8 cellular contexts compared by ENCODE assay signal in the genomic region with DNA sequence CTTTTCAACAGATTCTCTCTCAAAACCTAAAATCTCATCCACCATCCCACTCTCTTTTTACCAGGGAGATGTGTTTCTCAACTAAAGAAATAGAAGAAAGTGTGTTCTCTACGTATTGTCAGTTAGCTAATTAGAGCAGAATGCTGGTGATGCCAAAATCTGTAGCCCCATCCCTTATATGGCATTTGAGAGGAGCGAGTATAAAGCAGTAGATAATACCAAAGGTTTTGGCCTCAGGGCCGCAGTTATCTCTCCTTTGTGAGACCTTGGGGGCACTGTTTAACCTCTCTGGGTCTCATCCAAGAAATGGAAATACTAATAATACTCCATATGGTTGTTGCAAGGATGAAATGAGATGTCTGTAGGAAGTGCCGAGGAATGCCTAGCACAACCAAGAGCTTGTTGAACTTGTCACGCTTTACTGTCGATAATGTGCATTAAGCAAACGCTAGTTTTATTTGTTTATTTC. TPM values are rescaled to one million over a fixed set of nuclear protein-coding genes. Genes with fewer than 3 reads are reported as not detected.
DNase-seq lines count a peak whose midpoint lies in the region; ATAC-seq and TF ChIP-seq lines count a peak whose summit lies in the region.

No MANE protein-coding gene starts in this region.

- no peak for TF ChIP-seq POLR2A in heart left ventricle (IDR thresholded peaks at IDR 0.05)

- no peaks in the 10 kb centered on the region for H3K27me3 ChIP-seq in heart left ventricle

- H3K36me3 ChIP-seq in heart left ventricle, result peaks cover 0 to 27% (median 24%) of the 10 kb centered on the region in 9 donors

- CTCF ChIA-PET in WTC11 (lab: Charles Lee), result interaction anchor here (1.7 to 2.2 kb wide), 2 partner anchors 11 to 16 kb away, joined by 6 to 11 read pairs; no protein-coding TSS in a partner anchor

- H3K9me3 Mint-ChIP-seq in T-helper 1 cell treated with Interleukin-12 subunit alpha and Interleukin-12 subunit beta and Interleukin-4 antibody, amounts not matched to agents 30 μg/mL and 1 μg/mL, for 36 hours, result peaks cover 7% of the 10 kb centered on the region
- H3K9me3 Mint-ChIP-seq in WTC11, result peaks cover 14% of the 10 kb centered on the region

- peaks cover 19% of the 10 kb centered on the region for H3K36me3 Mint-ChIP-seq in T-helper 1 cell treated with Interleukin-12 subunit alpha and Interleukin-12 subunit beta and Interleukin-4 antibody, amounts not matched to agents 30 μg/mL and 1 μg/mL, for 36 hours (ENCODE audit: low read depth)
- H3K36me3 Mint-ChIP-seq in WTC11, result peaks cover 19% of the 10 kb centered on the region

- intact Hi-C loops in heart left ventricle (cut with DNase I), result loop anchor here in 6 of 10 donors (2.0 to 10.0 kb wide), 7 partner anchors 104 to 637 kb away; a partner anchor contains a TSS

- TF ChIP-seq CTCF in WTC11 (IDR thresholded peaks at IDR 0.05), result no peak
- no peak for TF ChIP-seq CTCF in heart left ventricle (IDR thresholded peaks at IDR 0.05)

- H3K27ac ChIP-seq in heart left ventricle, result peak overlapping the region; percentile 91 to 99 (median 96)

- WGBS in heart left ventricle, 4 donors, result 1 to 4% (median 2%) methylated on average over 7 of the region's 7 CpGs

- H3K4me3 ChIP-seq in heart left ventricle (peak overlapping the region; percentile 40 to 94 (median 76)), skeletal muscle cell (ENCODE audit: low read depth, low read length) (peak overlapping the region; percentile 71)

- POLR2A ChIA-PET in WTC11 (lab: Charles Lee), result no interaction called here

- DNase-seq in T-helper 1 cell, result no peak
- DNase-seq in WTC11 (ENCODE audit: low spot score), result no peak
- no peak for DNase-seq in heart left ventricle
- DNase-seq in skeletal muscle cell (ENCODE audit: low read depth), result no peak
- DNase-seq in Ammon's horn (ENCODE audit: low spot score), result no peak
- DNase-seq in kidney glomerular epithelial cell (lab: John Stamatoyannopoulos, UW), result no peak

- peaks cover 10% of the 10 kb centered on the region for H3K27me3 Mint-ChIP-seq in T-helper 1 cell treated with Interleukin-12 subunit alpha and Interleukin-12 subunit beta and Interleukin-4 antibody, amounts not matched to agents 30 μg/mL and 1 μg/mL, for 36 hours (ENCODE audit: low read depth)
- H3K27me3 Mint-ChIP-seq in WTC11 (ENCODE audit: low read depth), result peaks cover 6% of the 10 kb centered on the region; the same call in 1 of the 2 replicates

- ATAC-seq in HG02981 (IDR thresholded peaks at IDR 0.05; ENCODE audit: unreplicated experiment) (peak; percentile 2), WTC11 (no peak), heart left ventricle (peak in 3 of 4 donors; percentile 1 to 4 (median 2))

- H3K27ac Mint-ChIP-seq in T-helper 1 cell treated with Interleukin-12 subunit alpha and Interleukin-12 subunit beta and Interleukin-4 antibody, amounts not matched to agents 30 μg/mL and 1 μg/mL, for 36 hours, result peak overlapping the region; percentile 98
- H3K27ac Mint-ChIP-seq in WTC11, result 0 out of 2 replicates have a peak overlapping the region, but pooled peaks have one; percentile 96

- peaks cover 7 to 47% (median 34%) of the 10 kb centered on the region in 12 donors for H3K4me1 ChIP-seq in heart left ventricle

- H3K4me3 Mint-ChIP-seq in T-helper 1 cell treated with Interleukin-12 subunit alpha and Interleukin-12 subunit beta and Interleukin-4 antibody, amounts not matched to agents 30 μg/mL and 1 μg/mL, for 36 hours, result peak overlapping the region; percentile 96
- peak overlapping the region; percentile 92 for H3K4me3 Mint-ChIP-seq in WTC11

- H3K9me3 ChIP-seq in heart left ventricle, result no peaks in the 10 kb centered on the region

- H3K4me1 Mint-ChIP-seq in T-helper 1 cell treated with Interleukin-12 subunit alpha and Interleukin-12 subunit beta and Interleukin-4 antibody, amounts not matched to agents 30 μg/mL and 1 μg/mL, for 36 hours (ENCODE audit: low read depth), result peaks cover 33% of the 10 kb centered on the region
- H3K4me1 Mint-ChIP-seq in WTC11, result peaks cover 15% of the 10 kb centered on the region

TF ChIP-seq in WTC11, 78 proteins besides CTCF, POLR2A, EP300 and RAD21 (continues in another document):
- TF ChIP-seq CBFB (CRISPR knock-in tag; IDR thresholded peaks at IDR 0.05; ENCODE audit: low read depth), result no peak
- TF ChIP-seq, protein P1, sequence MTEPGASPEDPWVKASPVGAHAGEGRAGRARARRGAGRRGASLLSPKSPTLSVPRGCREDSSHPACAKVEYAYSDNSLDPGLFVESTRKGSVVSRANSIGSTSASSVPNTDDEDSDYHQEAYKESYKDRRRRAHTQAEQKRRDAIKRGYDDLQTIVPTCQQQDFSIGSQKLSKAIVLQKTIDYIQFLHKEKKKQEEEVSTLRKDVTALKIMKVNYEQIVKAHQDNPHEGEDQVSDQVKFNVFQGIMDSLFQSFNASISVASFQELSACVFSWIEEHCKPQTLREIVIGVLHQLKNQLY (CRISPR knock-in tag; IDR thresholded peaks at IDR 0.05), result no peak
- TF ChIP-seq, protein P2, sequence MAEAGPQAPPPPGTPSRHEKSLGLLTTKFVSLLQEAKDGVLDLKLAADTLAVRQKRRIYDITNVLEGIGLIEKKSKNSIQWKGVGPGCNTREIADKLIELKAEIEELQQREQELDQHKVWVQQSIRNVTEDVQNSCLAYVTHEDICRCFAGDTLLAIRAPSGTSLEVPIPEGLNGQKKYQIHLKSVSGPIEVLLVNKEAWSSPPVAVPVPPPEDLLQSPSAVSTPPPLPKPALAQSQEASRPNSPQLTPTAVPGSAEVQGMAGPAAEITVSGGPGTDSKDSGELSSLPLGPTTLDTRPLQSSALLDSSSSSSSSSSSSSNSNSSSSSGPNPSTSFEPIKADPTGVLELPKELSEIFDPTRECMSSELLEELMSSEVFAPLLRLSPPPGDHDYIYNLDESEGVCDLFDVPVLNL (CRISPR knock-in tag; IDR thresholded peaks at IDR 0.05; ENCODE audit: borderline replicate concordance, low read depth), result no peak
- TF ChIP-seq, protein P3, sequence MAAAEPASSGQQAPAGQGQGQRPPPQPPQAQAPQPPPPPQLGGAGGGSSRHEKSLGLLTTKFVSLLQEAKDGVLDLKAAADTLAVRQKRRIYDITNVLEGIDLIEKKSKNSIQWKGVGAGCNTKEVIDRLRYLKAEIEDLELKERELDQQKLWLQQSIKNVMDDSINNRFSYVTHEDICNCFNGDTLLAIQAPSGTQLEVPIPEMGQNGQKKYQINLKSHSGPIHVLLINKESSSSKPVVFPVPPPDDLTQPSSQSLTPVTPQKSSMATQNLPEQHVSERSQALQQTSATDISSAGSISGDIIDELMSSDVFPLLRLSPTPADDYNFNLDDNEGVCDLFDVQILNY (CRISPR knock-in tag; IDR thresholded peaks at IDR 0.05), result no peak
- TF ChIP-seq ZNF121 (CRISPR knock-in tag; IDR thresholded peaks at IDR 0.05), result no peak
- TF ChIP-seq, protein P4, sequence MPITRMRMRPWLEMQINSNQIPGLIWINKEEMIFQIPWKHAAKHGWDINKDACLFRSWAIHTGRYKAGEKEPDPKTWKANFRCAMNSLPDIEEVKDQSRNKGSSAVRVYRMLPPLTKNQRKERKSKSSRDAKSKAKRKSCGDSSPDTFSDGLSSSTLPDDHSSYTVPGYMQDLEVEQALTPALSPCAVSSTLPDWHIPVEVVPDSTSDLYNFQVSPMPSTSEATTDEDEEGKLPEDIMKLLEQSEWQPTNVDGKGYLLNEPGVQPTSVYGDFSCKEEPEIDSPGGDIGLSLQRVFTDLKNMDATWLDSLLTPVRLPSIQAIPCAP (CRISPR knock-in tag; IDR thresholded peaks at IDR 0.05), result no peak
- TF ChIP-seq, protein P5, sequence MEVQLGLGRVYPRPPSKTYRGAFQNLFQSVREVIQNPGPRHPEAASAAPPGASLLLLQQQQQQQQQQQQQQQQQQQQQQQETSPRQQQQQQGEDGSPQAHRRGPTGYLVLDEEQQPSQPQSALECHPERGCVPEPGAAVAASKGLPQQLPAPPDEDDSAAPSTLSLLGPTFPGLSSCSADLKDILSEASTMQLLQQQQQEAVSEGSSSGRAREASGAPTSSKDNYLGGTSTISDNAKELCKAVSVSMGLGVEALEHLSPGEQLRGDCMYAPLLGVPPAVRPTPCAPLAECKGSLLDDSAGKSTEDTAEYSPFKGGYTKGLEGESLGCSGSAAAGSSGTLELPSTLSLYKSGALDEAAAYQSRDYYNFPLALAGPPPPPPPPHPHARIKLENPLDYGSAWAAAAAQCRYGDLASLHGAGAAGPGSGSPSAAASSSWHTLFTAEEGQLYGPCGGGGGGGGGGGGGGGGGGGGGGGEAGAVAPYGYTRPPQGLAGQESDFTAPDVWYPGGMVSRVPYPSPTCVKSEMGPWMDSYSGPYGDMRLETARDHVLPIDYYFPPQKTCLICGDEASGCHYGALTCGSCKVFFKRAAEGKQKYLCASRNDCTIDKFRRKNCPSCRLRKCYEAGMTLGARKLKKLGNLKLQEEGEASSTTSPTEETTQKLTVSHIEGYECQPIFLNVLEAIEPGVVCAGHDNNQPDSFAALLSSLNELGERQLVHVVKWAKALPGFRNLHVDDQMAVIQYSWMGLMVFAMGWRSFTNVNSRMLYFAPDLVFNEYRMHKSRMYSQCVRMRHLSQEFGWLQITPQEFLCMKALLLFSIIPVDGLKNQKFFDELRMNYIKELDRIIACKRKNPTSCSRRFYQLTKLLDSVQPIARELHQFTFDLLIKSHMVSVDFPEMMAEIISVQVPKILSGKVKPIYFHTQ (CRISPR knock-in tag; IDR thresholded peaks at IDR 0.05), result no peak
- no peak for TF ChIP-seq GTF2I (CRISPR knock-in tag; conservative IDR thresholded peaks at IDR 0.05)
- no peak for TF ChIP-seq NFATC4 (CRISPR knock-in tag; IDR thresholded peaks at IDR 0.05)
- TF ChIP-seq, protein P6, sequence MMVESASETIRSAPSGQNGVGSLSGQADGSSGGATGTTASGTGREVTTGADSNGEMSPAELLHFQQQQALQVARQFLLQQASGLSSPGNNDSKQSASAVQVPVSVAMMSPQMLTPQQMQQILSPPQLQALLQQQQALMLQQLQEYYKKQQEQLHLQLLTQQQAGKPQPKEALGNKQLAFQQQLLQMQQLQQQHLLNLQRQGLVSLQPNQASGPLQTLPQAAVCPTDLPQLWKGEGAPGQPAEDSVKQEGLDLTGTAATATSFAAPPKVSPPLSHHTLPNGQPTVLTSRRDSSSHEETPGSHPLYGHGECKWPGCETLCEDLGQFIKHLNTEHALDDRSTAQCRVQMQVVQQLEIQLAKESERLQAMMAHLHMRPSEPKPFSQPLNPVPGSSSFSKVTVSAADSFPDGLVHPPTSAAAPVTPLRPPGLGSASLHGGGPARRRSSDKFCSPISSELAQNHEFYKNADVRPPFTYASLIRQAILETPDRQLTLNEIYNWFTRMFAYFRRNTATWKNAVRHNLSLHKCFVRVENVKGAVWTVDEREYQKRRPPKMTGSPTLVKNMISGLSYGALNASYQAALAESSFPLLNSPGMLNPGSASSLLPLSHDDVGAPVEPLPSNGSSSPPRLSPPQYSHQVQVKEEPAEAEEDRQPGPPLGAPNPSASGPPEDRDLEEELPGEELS (CRISPR knock-in tag; IDR thresholded peaks at IDR 0.05), result no peak

RNA-seq across cellular contexts. Expression of a gene that starts 0.5 kb away (rescaled TPM):
- total RNA-seq in WTC11 (2021), result 72.1 to 79.9 TPM (median 75.6 TPM) in 3 replicates
- total RNA-seq in heart left ventricle, result 100 to 1,000 TPM; 154 to 426 (median 287) TPM
- 100 to 1,000 TPM in 1 of 2 donors, 10 to 100 TPM in 1; 55.3 to 276 TPM for polyA plus RNA-seq in heart left ventricle
